In the genomic region with DNA sequence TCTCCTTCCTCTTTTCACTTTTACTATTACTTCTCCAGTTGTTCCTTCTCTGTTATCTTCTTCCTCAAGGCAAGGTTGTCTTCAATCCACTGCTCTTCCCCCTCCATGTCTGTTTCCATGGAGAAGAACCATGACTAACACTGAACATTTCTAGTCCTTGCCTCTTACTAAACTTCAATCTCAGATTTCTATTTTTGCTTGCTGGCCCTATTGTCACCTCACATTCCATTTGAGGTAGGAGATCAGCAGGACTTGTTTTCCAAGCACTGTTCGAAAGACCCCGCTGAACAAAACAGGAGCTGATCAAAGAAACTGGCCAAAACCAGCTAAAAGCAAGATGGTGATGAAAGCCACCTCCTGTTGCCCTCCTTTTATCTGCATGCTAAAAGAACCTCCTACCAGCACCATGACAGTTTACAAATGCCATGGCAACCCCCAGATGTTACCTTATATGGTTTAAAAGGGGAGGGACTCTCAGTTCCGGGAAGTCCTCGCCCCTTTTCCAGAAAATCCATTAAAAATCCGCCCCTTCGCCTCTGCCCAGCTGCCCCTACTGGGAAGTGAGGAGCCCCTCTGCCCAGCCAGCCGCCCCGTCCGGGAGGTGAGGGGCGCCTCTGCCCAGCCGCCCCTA, we compare ENCODE assay signal across 1 cellular context.
TF ChIP-seq lines count a peak whose summit lies in the region.

No MANE protein-coding gene starts in this region.

TF ChIP-seq in GM23338, 12 proteins besides CTCF, POLR2A, EP300 and RAD21 (continued from another document):
- TF ChIP-seq, protein P1, sequence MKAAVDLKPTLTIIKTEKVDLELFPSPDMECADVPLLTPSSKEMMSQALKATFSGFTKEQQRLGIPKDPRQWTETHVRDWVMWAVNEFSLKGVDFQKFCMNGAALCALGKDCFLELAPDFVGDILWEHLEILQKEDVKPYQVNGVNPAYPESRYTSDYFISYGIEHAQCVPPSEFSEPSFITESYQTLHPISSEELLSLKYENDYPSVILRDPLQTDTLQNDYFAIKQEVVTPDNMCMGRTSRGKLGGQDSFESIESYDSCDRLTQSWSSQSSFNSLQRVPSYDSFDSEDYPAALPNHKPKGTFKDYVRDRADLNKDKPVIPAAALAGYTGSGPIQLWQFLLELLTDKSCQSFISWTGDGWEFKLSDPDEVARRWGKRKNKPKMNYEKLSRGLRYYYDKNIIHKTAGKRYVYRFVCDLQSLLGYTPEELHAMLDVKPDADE (IDR thresholded peaks at IDR 0.05), result no peak
- no peak for TF ChIP-seq ZNF331 (CRISPR knock-in tag; IDR thresholded peaks at IDR 0.05; ENCODE audit: low read depth)
- no peak for TF ChIP-seq JUNB (IDR thresholded peaks at IDR 0.05; ENCODE audit: unreplicated experiment)
- no peak for TF ChIP-seq POLR2AphosphoS5 (IDR thresholded peaks at IDR 0.05; ENCODE audit: low read depth)
- no peak for TF ChIP-seq EZH2phosphoT487 (IDR thresholded peaks at IDR 0.05; ENCODE audit: unreplicated experiment)
- no peak for TF ChIP-seq EZH2 (IDR thresholded peaks at IDR 0.05; ENCODE audit: low read depth, unreplicated experiment)
- no peak for TF ChIP-seq STAT1 (IDR thresholded peaks at IDR 0.05; ENCODE audit: unreplicated experiment)
- TF ChIP-seq ZNF114 (CRISPR knock-in tag; IDR thresholded peaks at IDR 0.05), result no peak
- TF ChIP-seq NANOG (IDR thresholded peaks at IDR 0.05; ENCODE audit: borderline replicate concordance), result no peak
- TF ChIP-seq, protein P2, sequence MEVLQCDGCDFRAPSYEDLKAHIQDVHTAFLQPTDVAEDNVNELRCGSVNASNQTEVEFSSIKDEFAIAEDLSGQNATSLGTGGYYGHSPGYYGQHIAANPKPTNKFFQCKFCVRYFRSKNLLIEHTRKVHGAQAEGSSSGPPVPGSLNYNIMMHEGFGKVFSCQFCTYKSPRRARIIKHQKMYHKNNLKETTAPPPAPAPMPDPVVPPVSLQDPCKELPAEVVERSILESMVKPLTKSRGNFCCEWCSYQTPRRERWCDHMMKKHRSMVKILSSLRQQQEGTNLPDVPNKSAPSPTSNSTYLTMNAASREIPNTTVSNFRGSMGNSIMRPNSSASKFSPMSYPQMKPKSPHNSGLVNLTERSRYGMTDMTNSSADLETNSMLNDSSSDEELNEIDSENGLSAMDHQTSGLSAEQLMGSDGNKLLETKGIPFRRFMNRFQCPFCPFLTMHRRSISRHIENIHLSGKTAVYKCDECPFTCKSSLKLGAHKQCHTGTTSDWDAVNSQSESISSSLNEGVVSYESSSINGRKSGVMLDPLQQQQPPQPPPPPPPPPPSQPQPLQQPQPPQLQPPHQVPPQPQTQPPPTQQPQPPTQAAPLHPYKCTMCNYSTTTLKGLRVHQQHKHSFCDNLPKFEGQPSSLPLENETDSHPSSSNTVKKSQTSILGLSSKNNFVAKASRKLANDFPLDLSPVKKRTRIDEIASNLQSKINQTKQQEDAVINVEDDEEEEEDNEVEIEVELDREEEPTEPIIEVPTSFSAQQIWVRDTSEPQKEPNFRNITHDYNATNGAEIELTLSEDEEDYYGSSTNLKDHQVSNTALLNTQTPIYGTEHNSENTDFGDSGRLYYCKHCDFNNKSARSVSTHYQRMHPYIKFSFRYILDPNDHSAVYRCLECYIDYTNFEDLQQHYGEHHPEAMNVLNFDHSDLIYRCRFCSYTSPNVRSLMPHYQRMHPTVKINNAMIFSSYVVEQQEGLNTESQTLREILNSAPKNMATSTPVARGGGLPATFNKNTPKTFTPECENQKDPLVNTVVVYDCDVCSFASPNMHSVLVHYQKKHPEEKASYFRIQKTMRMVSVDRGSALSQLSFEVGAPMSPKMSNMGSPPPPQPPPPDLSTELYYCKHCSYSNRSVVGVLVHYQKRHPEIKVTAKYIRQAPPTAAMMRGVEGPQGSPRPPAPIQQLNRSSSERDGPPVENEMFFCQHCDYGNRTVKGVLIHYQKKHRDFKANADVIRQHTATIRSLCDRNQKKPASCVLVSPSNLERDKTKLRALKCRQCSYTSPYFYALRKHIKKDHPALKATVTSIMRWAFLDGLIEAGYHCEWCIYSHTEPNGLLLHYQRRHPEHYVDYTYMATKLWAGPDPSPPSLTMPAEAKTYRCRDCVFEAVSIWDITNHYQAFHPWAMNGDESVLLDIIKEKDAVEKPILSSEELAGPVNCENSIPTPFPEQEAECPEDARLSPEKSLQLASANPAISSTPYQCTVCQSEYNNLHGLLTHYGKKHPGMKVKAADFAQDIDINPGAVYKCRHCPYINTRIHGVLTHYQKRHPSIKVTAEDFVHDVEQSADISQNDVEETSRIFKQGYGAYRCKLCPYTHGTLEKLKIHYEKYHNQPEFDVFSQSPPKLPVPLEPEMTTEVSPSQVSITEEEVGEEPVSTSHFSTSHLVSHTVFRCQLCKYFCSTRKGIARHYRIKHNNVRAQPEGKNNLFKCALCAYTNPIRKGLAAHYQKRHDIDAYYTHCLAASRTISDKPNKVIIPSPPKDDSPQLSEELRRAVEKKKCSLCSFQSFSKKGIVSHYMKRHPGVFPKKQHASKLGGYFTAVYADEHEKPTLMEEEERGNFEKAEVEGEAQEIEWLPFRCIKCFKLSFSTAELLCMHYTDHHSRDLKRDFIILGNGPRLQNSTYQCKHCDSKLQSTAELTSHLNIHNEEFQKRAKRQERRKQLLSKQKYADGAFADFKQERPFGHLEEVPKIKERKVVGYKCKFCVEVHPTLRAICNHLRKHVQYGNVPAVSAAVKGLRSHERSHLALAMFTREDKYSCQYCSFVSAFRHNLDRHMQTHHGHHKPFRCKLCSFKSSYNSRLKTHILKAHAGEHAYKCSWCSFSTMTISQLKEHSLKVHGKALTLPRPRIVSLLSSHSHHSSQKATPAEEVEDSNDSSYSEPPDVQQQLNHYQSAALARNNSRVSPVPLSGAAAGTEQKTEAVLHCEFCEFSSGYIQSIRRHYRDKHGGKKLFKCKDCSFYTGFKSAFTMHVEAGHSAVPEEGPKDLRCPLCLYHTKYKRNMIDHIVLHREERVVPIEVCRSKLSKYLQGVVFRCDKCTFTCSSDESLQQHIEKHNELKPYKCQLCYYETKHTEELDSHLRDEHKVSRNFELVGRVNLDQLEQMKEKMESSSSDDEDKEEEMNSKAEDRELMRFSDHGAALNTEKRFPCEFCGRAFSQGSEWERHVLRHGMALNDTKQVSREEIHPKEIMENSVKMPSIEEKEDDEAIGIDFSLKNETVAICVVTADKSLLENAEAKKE (CRISPR knock-in tag; IDR thresholded peaks at IDR 0.05), result no peak
